Comparison of ENCODE assay signal across 8 cellular contexts in the genomic region with DNA sequence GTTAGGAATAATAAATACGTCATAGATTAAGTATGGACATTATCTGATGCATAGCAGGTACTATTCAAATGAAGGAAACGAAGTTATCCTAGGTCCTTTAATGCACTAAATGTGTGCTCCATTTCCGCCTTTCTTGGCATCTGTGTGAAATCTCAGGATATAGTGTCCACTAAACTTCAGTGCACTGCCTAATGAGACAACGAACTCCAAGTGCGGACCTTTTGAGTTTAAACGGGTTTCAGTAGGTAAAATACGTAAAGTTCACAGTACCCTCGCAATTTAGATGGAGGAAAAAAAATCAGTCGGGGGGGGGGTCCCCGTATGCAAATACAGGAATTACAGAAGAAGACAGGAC. TPM values are rescaled to one million over a fixed set of nuclear protein-coding genes. Genes with fewer than 3 reads are reported as not detected.
A peak's percentile ranks its signal among the peaks of the same experiment; 100 is the strongest.
DNase-seq lines count a peak whose midpoint lies in the region; ATAC-seq and TF ChIP-seq lines count a peak whose summit lies in the region.

No MANE protein-coding gene starts in this region.

- H3K27ac Mint-ChIP-seq in Calu3 (ENCODE audit: unreplicated experiment): peak overlapping the region; percentile 97
- peak overlapping the region; percentile 96 for H3K27ac Mint-ChIP-seq in activated naive CD8-positive, alpha-beta T cell
- peak overlapping the region; percentile 95 for H3K27ac Mint-ChIP-seq in stimulated activated memory B cell treated with anti-CD40 and anti-IgM and Interleukin-4, amounts not matched to agents 10 μg/mL and 1 μg/mL and 100 μg/mL, for 72 hours

- H3K27ac ChIP-seq in iPS DF 6.9 (ENCODE audit: low read length): no peak overlapping the region

- CTCF ChIA-PET in Calu3 (lab: Charles Lee): interaction anchor here (0.7 kb wide), 1 partner anchor 762 kb away, joined by 3 read pairs; no protein-coding TSS in a partner anchor

- intact Hi-C loops in Calu3 (cut with micrococcal nuclease; ENCODE audit: unreplicated experiment): loop anchor here (5.0 kb wide), 3 partner anchors 88 to 137 kb away; partner anchors contain the start of genes PEX13 and PUS10

- H3K36me3 Mint-ChIP-seq in Calu3 (ENCODE audit: insufficient read depth, unreplicated experiment): peaks cover 34% of the 10 kb centered on the region
- H3K36me3 Mint-ChIP-seq in activated naive CD8-positive, alpha-beta T cell: peaks cover 12% of the 10 kb centered on the region
- peaks cover 42% of the 10 kb centered on the region for H3K36me3 Mint-ChIP-seq in stimulated activated memory B cell treated with anti-CD40 and anti-IgM and Interleukin-4, amounts not matched to agents 10 μg/mL and 1 μg/mL and 100 μg/mL, for 72 hours

- no peaks in the 10 kb centered on the region for H3K9me3 ChIP-seq in iPS DF 6.9 (ENCODE audit: control insufficient read depth, insufficient read depth, low read length)

- no CpG with 5 or more reads among the region's 10 CpGs for WGBS in iPS DF 6.9 (ENCODE audit: insufficient coverage, insufficient read length)

- peaks cover 9% of the 10 kb centered on the region for H3K4me1 Mint-ChIP-seq in Calu3 (ENCODE audit: low read depth, unreplicated experiment)
- peaks cover 24% of the 10 kb centered on the region for H3K4me1 Mint-ChIP-seq in activated naive CD8-positive, alpha-beta T cell (ENCODE audit: low read depth)
- peaks cover 25% of the 10 kb centered on the region for H3K4me1 Mint-ChIP-seq in stimulated activated memory B cell treated with anti-CD40 and anti-IgM and Interleukin-4, amounts not matched to agents 10 μg/mL and 1 μg/mL and 100 μg/mL, for 72 hours

- no peaks in the 10 kb centered on the region for H3K9me3 Mint-ChIP-seq in Calu3 (ENCODE audit: low read depth, unreplicated experiment)
- no peaks in the 10 kb centered on the region for H3K9me3 Mint-ChIP-seq in activated naive CD8-positive, alpha-beta T cell (ENCODE audit: low read depth)
- peaks cover 2% of the 10 kb centered on the region for H3K9me3 Mint-ChIP-seq in stimulated activated memory B cell treated with anti-CD40 and anti-IgM and Interleukin-4, amounts not matched to agents 10 μg/mL and 1 μg/mL and 100 μg/mL, for 72 hours

- peak overlapping the region; percentile 83 for H3K4me3 ChIP-seq in HFF-Myc (replicated peaks; ENCODE audit: low read depth, low read length)
- H3K4me3 ChIP-seq in iPS DF 6.9 (ENCODE audit: low read length): peak overlapping the region; percentile 45; the same call in 1 of the 2 replicates

- H3K27me3 ChIP-seq in iPS DF 6.9 (ENCODE audit: control insufficient read depth, insufficient read depth, low read length): no peaks in the 10 kb centered on the region

- no peak for TF ChIP-seq CTCF in Calu3 (IDR thresholded peaks at IDR 0.05; ENCODE audit: unreplicated experiment)
- TF ChIP-seq CTCF in HFF-Myc (IDR thresholded peaks at IDR 0.05; ENCODE audit: low read depth, low read length, missing control alignments): no peak

- no TSS peak for BruUV-seq in Calu3 (replicated peaks; lab: Mats Ljungman, UMichigan)

- H3K27me3 Mint-ChIP-seq in Calu3 (ENCODE audit: unreplicated experiment): no peaks in the 10 kb centered on the region
- no peaks in the 10 kb centered on the region for H3K27me3 Mint-ChIP-seq in activated naive CD8-positive, alpha-beta T cell
- H3K27me3 Mint-ChIP-seq in stimulated activated memory B cell treated with anti-CD40 and anti-IgM and Interleukin-4, amounts not matched to agents 10 μg/mL and 1 μg/mL and 100 μg/mL, for 72 hours: no peaks in the 10 kb centered on the region

- H3K4me1 ChIP-seq in iPS DF 6.9 (ENCODE audit: control insufficient read depth, insufficient read depth, low read length): peaks cover 2% of the 10 kb centered on the region; the same call in 1 of the 2 replicates

- no peaks in the 10 kb centered on the region for H3K36me3 ChIP-seq in iPS DF 6.9 (ENCODE audit: control insufficient read depth, insufficient read depth, low read length)

- peak overlapping the region; percentile 91 for H3K4me3 Mint-ChIP-seq in Calu3 (ENCODE audit: low read depth, unreplicated experiment)
- H3K4me3 Mint-ChIP-seq in activated naive CD8-positive, alpha-beta T cell: peak overlapping the region; percentile 88
- H3K4me3 Mint-ChIP-seq in stimulated activated memory B cell treated with anti-CD40 and anti-IgM and Interleukin-4, amounts not matched to agents 10 μg/mL and 1 μg/mL and 100 μg/mL, for 72 hours: peak overlapping the region; percentile 94

- DNase-seq in Calu3 (no peak), HFF-Myc (ENCODE audit: extremely low read depth, low read depth) (no peak), iPS DF 6.9 (ENCODE audit: low read depth, low spot score) (no peak), NCI-H748 (lab: John Stamatoyannopoulos, UW; ENCODE audit: unreplicated experiment) (no peak), NCI-H1105 treated with DMSO at 0.1 percent for 48 hours (lab: John Stamatoyannopoulos, UW) (no peak)

- no peak for ATAC-seq in stimulated activated memory B cell treated with anti-CD40 and anti-IgM and Interleukin-4, amounts not matched to agents 10 μg/mL and 1 μg/mL and 100 μg/mL, for 72 hours
- ATAC-seq in GM19324 (IDR thresholded peaks at IDR 0.05; ENCODE audit: low FRiP score, unreplicated experiment): no peak

RNA-seq across cellular contexts. Expression of gene REL, which starts 0.8 kb away (rescaled TPM):
- total RNA-seq in Calu3 (2022): 20.3 and 23.4 TPM in 2 replicates
